ENCODE assay signal across 15 cellular contexts in the genomic region with DNA sequence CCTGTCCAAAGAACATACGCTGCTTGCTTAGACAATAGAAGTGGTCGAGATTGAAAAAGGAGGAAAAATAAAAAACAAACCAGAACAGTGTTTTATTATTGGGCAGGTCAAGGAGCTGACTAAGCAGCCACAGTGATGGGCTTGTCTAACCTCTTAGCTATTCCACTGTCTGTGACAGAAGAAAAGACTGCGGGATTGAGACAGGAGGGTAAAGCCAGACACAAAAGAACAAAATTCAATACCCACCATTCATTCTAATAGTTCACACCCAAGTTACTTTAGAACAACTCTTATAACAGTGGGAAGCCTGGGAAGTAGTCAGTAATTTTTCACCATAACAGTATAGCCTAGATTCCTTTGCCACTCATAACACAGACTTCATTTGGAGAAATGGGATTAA.
"Had no signal": no experiment of that assay in that cellular context is flagged by ENCODE, and none has a peak within 500 bp of the region (broad histone marks: within the 10 kb centered on the region; RNA-seq: fewer than 3 reads in every experiment).

No MANE protein-coding gene starts in this region.

- H3K36me3 Mint-ChIP-seq: activated CD4-positive, alpha-beta memory T cell treated with anti-CD3 and anti-CD28 coated beads for 36 hours had no signal

- H3K4me1 ChIP-seq: colonic mucosa, right lobe of liver, upper lobe of right lung had no signal

- H3K27ac ChIP-seq: colonic mucosa, right lobe of liver, thoracic aorta, upper lobe of right lung had no signal

- H3K9me3 ChIP-seq: colonic mucosa, right lobe of liver, thoracic aorta, upper lobe of right lung had no signal

- H3K27me3 Mint-ChIP-seq: activated CD4-positive, alpha-beta memory T cell treated with anti-CD3 and anti-CD28 coated beads for 36 hours had no signal

- H3K36me3 ChIP-seq: colonic mucosa, right lobe of liver, thoracic aorta, upper lobe of right lung had no signal

- H3K9me3 Mint-ChIP-seq: activated CD4-positive, alpha-beta memory T cell treated with anti-CD3 and anti-CD28 coated beads for 36 hours; activated T-cell treated with anti-CD3 and anti-CD28 coated beads, Interleukin-2, amount 50 U/mL, for 24 hours had no signal

- H3K27ac Mint-ChIP-seq: activated CD4-positive, alpha-beta memory T cell treated with anti-CD3 and anti-CD28 coated beads for 36 hours; activated T-cell treated with anti-CD3 and anti-CD28 coated beads, Interleukin-2, amount 50 U/mL, for 24 hours had no signal

- H3K27me3 ChIP-seq: colonic mucosa, right lobe of liver, upper lobe of right lung had no signal

- DNase-seq: activated CD4-positive, alpha-beta memory T cell treated with anti-CD3 and anti-CD28 coated beads for 36 hours; activated CD4-positive, alpha-beta T cell treated with anti-CD3 and anti-CD28 coated beads for 1 hour; activated naive CD4-positive, alpha-beta T cell treated with anti-CD3 and anti-CD28 coated beads, Interleukin-2, amount 50 U/mL, for 16 hours; activated T-cell treated with anti-CD3 and anti-CD28 coated beads, Interleukin-2, amount 50 U/mL, for 24 hours; caudate nucleus; colonic mucosa; foreskin melanocyte; kidney glomerular epithelial cell; right lobe of liver; stimulated activated CD4-positive, alpha-beta T cell treated with anti-CD3 and anti-CD28 coated beads, Interleukin-1b, Interleukin-23, amount 100 ng/mL, for 48 hours; T-helper 1 cell; T1000; upper lobe of right lung had no signal

- H3K4me3 Mint-ChIP-seq: activated CD4-positive, alpha-beta memory T cell treated with anti-CD3 and anti-CD28 coated beads for 36 hours; activated T-cell treated with anti-CD3 and anti-CD28 coated beads, Interleukin-2, amount 50 U/mL, for 24 hours; neural crest cell had no signal

- H3K4me3 ChIP-seq: colonic mucosa, right lobe of liver, thoracic aorta, upper lobe of right lung had no signal
